ENCODE assay signal across 1 cellular context in the genomic region with DNA sequence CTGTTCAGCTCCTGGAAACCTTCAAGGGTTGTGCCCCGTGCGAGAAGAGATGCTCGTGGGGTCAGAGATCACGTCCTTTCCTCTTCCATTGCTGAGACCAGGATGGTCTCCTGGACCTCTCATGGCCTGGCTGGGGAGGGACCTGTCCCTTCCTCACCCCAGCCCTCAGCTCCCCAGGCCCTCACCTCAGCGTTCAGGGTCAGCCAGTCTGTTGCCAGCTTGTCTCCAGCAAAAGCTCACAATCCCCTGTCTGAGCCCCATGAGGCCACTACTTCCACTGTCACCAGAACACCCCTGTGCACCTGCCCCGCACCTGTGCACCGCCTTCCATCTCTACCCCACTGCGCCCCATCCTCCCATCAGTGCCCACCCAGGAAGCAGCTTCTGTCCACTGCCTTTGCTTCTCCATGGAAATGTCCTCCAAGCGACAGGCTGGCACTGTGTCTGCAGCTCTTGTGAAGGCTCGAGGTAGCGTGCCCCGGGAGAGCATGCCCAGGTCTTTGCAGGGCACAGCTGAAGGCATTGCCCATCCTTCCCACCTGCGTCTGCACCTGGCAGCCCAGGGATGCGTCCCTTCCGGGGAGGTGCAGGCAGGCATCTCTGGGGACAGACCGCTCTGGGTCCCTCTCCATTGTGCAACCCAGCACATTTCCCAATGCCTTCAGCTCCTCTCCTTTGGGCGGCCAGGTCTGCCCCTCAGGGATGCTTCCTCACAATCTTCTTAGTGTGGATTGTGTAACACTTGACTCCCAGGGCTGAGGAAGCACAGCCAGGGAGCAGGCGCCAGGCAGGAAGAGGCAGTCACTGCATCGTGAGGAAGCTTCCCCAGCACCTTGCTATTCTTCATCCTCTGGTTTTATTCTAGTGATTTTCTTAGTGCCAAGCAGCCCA.
TF ChIP-seq lines count a peak whose summit lies in the region.

No MANE protein-coding gene starts in this region.

TF ChIP-seq in K562, 482 proteins besides CTCF, POLR2A, EP300 and RAD21:
- TF ChIP-seq ZNF436 (CRISPR knock-in tag; IDR thresholded peaks at IDR 0.05), result no peak
- TF ChIP-seq CEBPG (CRISPR knock-in tag; IDR thresholded peaks at IDR 0.05), result no peak
- TF ChIP-seq CEBPG (tag; conservative IDR thresholded peaks at IDR 0.05 in 1 of 2, IDR thresholded peaks at IDR 0.05 in 1 of 2), result 0 out of 4 replicates have a peak, but pooled peaks of 1 of the 2 experiments have one; percentile 13
- peak; percentile 56 for TF ChIP-seq CEBPB (tag; IDR thresholded peaks at IDR 0.05)
